20 cellular contexts compared by ENCODE assay signal in the genomic region with DNA sequence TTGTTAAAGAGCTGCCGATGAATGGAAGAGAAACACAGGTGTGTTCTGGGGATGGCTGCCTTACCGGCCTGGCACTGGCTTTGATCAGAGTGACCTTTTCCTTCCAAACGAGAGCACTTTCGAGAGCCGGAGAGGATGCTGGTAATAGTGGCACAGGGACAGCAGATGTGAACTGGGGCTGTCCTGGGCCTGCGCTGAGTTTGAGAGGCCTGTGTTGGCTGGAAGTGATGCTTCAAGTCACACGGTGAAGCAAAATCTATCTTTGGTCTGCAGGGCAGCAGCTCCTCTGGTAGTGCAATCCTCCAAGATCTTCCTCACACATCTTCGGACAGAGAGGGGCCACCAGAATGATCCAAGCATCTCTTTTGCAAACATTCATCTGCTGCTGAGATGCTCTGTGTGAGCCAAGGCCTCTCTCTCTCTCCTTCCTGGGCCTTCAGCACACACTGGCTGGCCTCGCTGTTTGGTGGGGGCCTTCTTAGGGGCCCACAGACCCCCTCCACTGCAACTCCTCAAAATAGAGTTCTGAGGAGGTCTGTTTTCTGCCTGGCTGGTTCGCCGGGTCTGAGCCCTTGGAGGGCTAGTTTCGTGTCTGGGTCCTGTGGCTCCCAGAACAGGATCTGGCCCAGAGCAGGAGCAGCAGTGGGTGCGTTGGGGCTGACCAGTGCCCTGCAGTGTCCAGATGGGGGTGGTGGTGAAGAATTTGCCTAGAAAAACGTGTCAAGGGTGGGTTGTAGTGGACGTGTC. TPM values are rescaled to one million over a fixed set of nuclear protein-coding genes. Genes with fewer than 3 reads are reported as not detected.
DNase-seq lines count a peak whose midpoint lies in the region; ATAC-seq and TF ChIP-seq lines count a peak whose summit lies in the region.
"Had no signal": no experiment of that assay in that cellular context is flagged by ENCODE, and none has a peak within 500 bp of the region (broad histone marks: within the 10 kb centered on the region; RNA-seq: fewer than 3 reads in every experiment).

No MANE protein-coding gene starts in this region.

- no CpG with 5 or more reads among the region's 15 CpGs for WGBS in neuronal stem cell (ENCODE audit: extremely low coverage in 2 of 2, insufficient read length in 2 of 2, insufficient replicate concordance in 1 of 2), 2 donors

- DNase-seq in neuronal stem cell (ENCODE audit: low spot score): no peak
- DNase-seq in superior temporal gyrus (ENCODE audit: extremely low spot score): peak; percentile 35
- no peak for DNase-seq in SJCRH30
- DNase-seq in NAMALWA (ENCODE audit: low spot score): no peak
- DNase-seq: ACHN; BE2C; CD4-positive, alpha-beta T cell; DMS153; DMS79; GDM1; GOT3; H7; HFFc6; IMR-90 had no signal

- no peak overlapping the region for H3K4ac ChIP-seq in neuronal stem cell (ENCODE audit: low read length)

- H2BK12ac ChIP-seq in neuronal stem cell (ENCODE audit: low read length): no peak overlapping the region

- no peak overlapping the region for H3K4me2 ChIP-seq in neuronal stem cell (ENCODE audit: insufficient read depth, low read length, poor library complexity, severe bottlenecking)

- peak overlapping the region; percentile 84 for H3K18ac ChIP-seq in neuronal stem cell (ENCODE audit: low read length)

- peaks cover 61% of the 10 kb centered on the region for H3K4me1 Mint-ChIP-seq in brain

- peak overlapping the region; percentile 17 for H2BK5ac ChIP-seq in neuronal stem cell (ENCODE audit: low read length)

- no peak overlapping the region for H3K14ac ChIP-seq in neuronal stem cell (ENCODE audit: low read length)

- TF ChIP-seq CTCF in VCaP (conservative IDR thresholded peaks at IDR 0.05) (no peak), brain (conservative IDR thresholded peaks at IDR 0.05) (no peak)

- H3K9ac ChIP-seq in neuronal stem cell (ENCODE audit: low read depth, low read length, poor library complexity): no peak overlapping the region

- H3K4me1 ChIP-seq in neuronal stem cell (ENCODE audit: control insufficient read depth in 2 of 2, insufficient read depth in 1 of 2, low read depth in 1 of 2, low read length in 2 of 2) (peaks cover 0 to 57% of the 10 kb centered on the region in 2 donors), SJCRH30 (no peaks in the 10 kb centered on the region)
- H3K4me1 ChIP-seq: BE2C had no signal

- ATAC-seq in HG03135 (IDR thresholded peaks at IDR 0.05; ENCODE audit: unreplicated experiment): no peak
- ATAC-seq: HCT116 had no signal

- H3K4me3 ChIP-seq in neuronal stem cell (ENCODE audit: low read length in 2 of 2) (no peak overlapping the region), SJCRH30 (no peak overlapping the region)

- peaks cover 9% of the 10 kb centered on the region for H3K27me3 Mint-ChIP-seq in brain

- H3K27me3 ChIP-seq in neuronal stem cell (ENCODE audit: control insufficient read depth in 3 of 3, insufficient read depth in 3 of 3, low read depth in 1 of 3, low read length in 3 of 3) (peaks cover 0 to 69% (median 0%) of the 10 kb centered on the region in 3 experiments), SJCRH30 (peaks cover 26% of the 10 kb centered on the region; the same call in 1 of the 2 replicates)
- H3K27me3 ChIP-seq: BE2C had no signal

- no peak overlapping the region for H2BK120ac ChIP-seq in neuronal stem cell (ENCODE audit: low read depth, low read length)

- H3K36me3 ChIP-seq in neuronal stem cell (replicated peaks in 1 of 2; ENCODE audit: control insufficient read depth in 2 of 2, insufficient read depth in 2 of 2, low read length in 2 of 2) (no peaks in the 10 kb centered on the region), SJCRH30 (no peaks in the 10 kb centered on the region)
- H3K36me3 ChIP-seq: BE2C had no signal

- H2AFZ ChIP-seq in neuronal stem cell (ENCODE audit: low read length): no peak overlapping the region

- peak overlapping the region in 3 of 5 experiments; percentile 21 to 98 (median 86) for H3K27ac Mint-ChIP-seq in brain
- H3K27ac Mint-ChIP-seq: CD4-positive, alpha-beta T cell; HFFc6 had no signal

- H3K23ac ChIP-seq in neuronal stem cell (ENCODE audit: low read depth, low read length, poor library complexity): no peak overlapping the region

- H3K27ac ChIP-seq in VCaP (peak overlapping the region; percentile 94; the same call in 1 of the 2 replicates), neuronal stem cell (replicated peaks; ENCODE audit: low read length) (peak overlapping the region; percentile 49), SJCRH30 (no peak overlapping the region)
- H3K27ac ChIP-seq: C4-2B had no signal

- peak overlapping the region in 2 of 5 experiments; percentile 90 to 94 for H3K4me3 Mint-ChIP-seq in brain
- H3K4me3 Mint-ChIP-seq: CD4-positive, alpha-beta T cell; HFFc6 had no signal

- H2BK15ac ChIP-seq in neuronal stem cell (ENCODE audit: low read length): no peak overlapping the region

- H4K8ac ChIP-seq in neuronal stem cell (ENCODE audit: low read depth, low read length): no peak overlapping the region

- peaks cover 9% of the 10 kb centered on the region for H3K79me1 ChIP-seq in neuronal stem cell (ENCODE audit: low read depth, low read length)

- H4K91ac ChIP-seq in neuronal stem cell (ENCODE audit: low read depth, low read length, poor library complexity): no peak overlapping the region

- peaks cover 0 to 5% (median 0%) of the 10 kb centered on the region in 5 experiments for H3K9me3 Mint-ChIP-seq in brain
- H3K9me3 Mint-ChIP-seq: CD4-positive, alpha-beta T cell; HFFc6 had no signal

- H3K36me3 Mint-ChIP-seq in brain: no peaks in the 10 kb centered on the region

- peak overlapping the region; percentile 85 for H2AK5ac ChIP-seq in neuronal stem cell (ENCODE audit: low read depth, low read length)

- H3K9me3 ChIP-seq in neuronal stem cell (replicated peaks in 1 of 2; ENCODE audit: control insufficient read depth in 2 of 2, insufficient read depth in 1 of 2, low read depth in 1 of 2, low read length in 2 of 2) (no peaks in the 10 kb centered on the region), SJCRH30 (replicated peaks) (no peaks in the 10 kb centered on the region)
- H3K9me3 ChIP-seq: BE2C had no signal

RNA-seq across cellular contexts. Expression of a gene that starts 6.4 kb away (rescaled TPM):
- polyA plus RNA-seq in brain (ENCODE audit: insufficient read depth, low read depth, low replicate concordance): 12.8 TPM
- polyA plus RNA-seq in neuronal stem cell (2013, experiment 1 of 2): 37.3 TPM
- polyA plus RNA-seq in neuronal stem cell (2013, experiment 2 of 2): 37.4 TPM
- not detected in 2 replicates for total RNA-seq in SJCRH30 (2014; rRNA removed; shearing (Covaris generic))
- total RNA-seq: CD4-positive, alpha-beta T cell; Daoy; HFFc6; IMR-90 had no signal
- polyA plus RNA-seq: IMR-90 had no signal
